In genomic region chr7:122438001-122438400, GRCh38 we compare ENCODE assay signal across 20 cellular contexts.
DNase-seq lines count a peak whose midpoint lies in the region; ATAC-seq lines count a peak whose summit lies in the region.
"Had no signal": no experiment of that assay in that cellular context is flagged by ENCODE, and none has a peak within 500 bp of the region (broad histone marks: within the 10 kb centered on the region; RNA-seq: fewer than 3 reads in every experiment).

No MANE protein-coding gene starts in this region.

- DNase-seq in COLO829 (ENCODE audit: low spot score), result peak; percentile 64
- peak in 2 of 3 experiments; percentile 85 to 91 for DNase-seq in NCI-H1417 (lab: John Stamatoyannopoulos, UW)
- DNase-seq in NCI-H345 treated with DMSO at 0.1 percent for 48 hours (lab: John Stamatoyannopoulos, UW; ENCODE audit: unreplicated experiment), result peak; percentile 65
- DNase-seq in iPS DF 19.7 (ENCODE audit: low read depth, low spot score), result peak; percentile 25
- no peak for DNase-seq in mucosa of gallbladder (ENCODE audit: low spot score)
- DNase-seq in CD1c-positive myeloid dendritic cell (ENCODE audit: extremely low spot score), result no peak
- no peak for DNase-seq in HK-2 (ENCODE audit: unreplicated experiment)
- DNase-seq: ACHN; activated CD4-positive, CD25-positive, alpha-beta regulatory T cell; CD4-positive, CD25-positive, alpha-beta regulatory T cell; DMS79 treated with DMSO at 0.1 percent for 48 hours; erythroblast; gastrocnemius medialis; H7; immature natural killer cell; ovary; PC-9; stimulated activated CD4-positive, alpha-beta T cell treated with anti-CD3 and anti-CD28 coated beads, Interleukin-1b, Interleukin-23, amount 100 ng/mL, for 48 hours; upper lobe of left lung had no signal

- no peak for ATAC-seq in HG02623 (IDR thresholded peaks at IDR 0.05; ENCODE audit: unreplicated experiment)
- ATAC-seq: gastrocnemius medialis had no signal

Comparison
In these comparisons a context has a peak if more than half of its experiments do, and no peak if none do; other contexts are left out.
1. DNase-seq: peak in COLO829 (single experiment), NCI-H1417 (2 of 3), NCI-H345 treated with DMSO at 0.1 percent for 48 hours (single experiment) and iPS DF 19.7 (single experiment); none in mucosa of gallbladder (single experiment), CD1c-positive myeloid dendritic cell (single experiment) and HK-2 (single experiment).